Comparison of ENCODE assay signal across 8 cellular contexts in genomic region chr19:41398042-41398403, GRCh38. TPM values are rescaled to one million over a fixed set of nuclear protein-coding genes. Genes with fewer than 3 reads are reported as not detected.
DNase-seq lines count a peak whose midpoint lies in the region; ATAC-seq and TF ChIP-seq lines count a peak whose summit lies in the region.

No MANE protein-coding gene starts in this region.

- 0% methylated on average over 5 of the region's 5 CpGs for WGBS in thyroid gland, 2 donors

- intact Hi-C loops in activated CD4-positive, alpha-beta T cell treated with anti-CD3 and anti-CD28 coated beads, Interleukin-2, amount 10 ng/mL, durations not matched to agents 24 days and 14 days (cut with micrococcal nuclease), result loop anchor here (5.0 kb wide), 1 partner anchor 786 kb away; no protein-coding TSS in a partner anchor
- intact Hi-C loops in thyroid gland (cut with DNase I), result no loop called here

- TF ChIP-seq CTCF in thyroid gland (IDR thresholded peaks at IDR 0.05), result no peak
- no peak for TF ChIP-seq CTCF in omental fat pad (IDR thresholded peaks at IDR 0.05)

- H3K9me3 Mint-ChIP-seq in activated CD4-positive, alpha-beta T cell treated with anti-CD3 and anti-CD28 coated beads, Interleukin-2, amount 10 ng/mL, durations not matched to agents 24 days and 14 days, result no peaks in the 10 kb centered on the region
- H3K9me3 Mint-ChIP-seq in activated naive CD8-positive, alpha-beta T cell treated with anti-CD3 and anti-CD28 coated beads, Interleukin-2, amount 50 U/mL, for 24 hours, result no peaks in the 10 kb centered on the region

- H3K4me3 Mint-ChIP-seq in activated CD4-positive, alpha-beta T cell treated with anti-CD3 and anti-CD28 coated beads, Interleukin-2, amount 10 ng/mL, durations not matched to agents 24 days and 14 days, result peak overlapping the region; percentile 99
- peak overlapping the region; percentile 96 for H3K4me3 Mint-ChIP-seq in activated naive CD8-positive, alpha-beta T cell treated with anti-CD3 and anti-CD28 coated beads, Interleukin-2, amount 50 U/mL, for 24 hours

- H3K27me3 Mint-ChIP-seq in activated CD4-positive, alpha-beta T cell treated with anti-CD3 and anti-CD28 coated beads, Interleukin-2, amount 10 ng/mL, durations not matched to agents 24 days and 14 days, result no peaks in the 10 kb centered on the region
- H3K27me3 Mint-ChIP-seq in activated naive CD8-positive, alpha-beta T cell treated with anti-CD3 and anti-CD28 coated beads, Interleukin-2, amount 50 U/mL, for 24 hours, result peaks cover 2% of the 10 kb centered on the region

- H3K27ac Mint-ChIP-seq in activated CD4-positive, alpha-beta T cell treated with anti-CD3 and anti-CD28 coated beads, Interleukin-2, amount 10 ng/mL, durations not matched to agents 24 days and 14 days, result peak overlapping the region; percentile 100
- peak overlapping the region; percentile 100 for H3K27ac Mint-ChIP-seq in activated naive CD8-positive, alpha-beta T cell treated with anti-CD3 and anti-CD28 coated beads, Interleukin-2, amount 50 U/mL, for 24 hours

- no peak for DNase-seq in activated CD4-positive, alpha-beta T cell treated with anti-CD3 and anti-CD28 coated beads, Interleukin-2, amount 10 ng/mL, durations not matched to agents 24 days and 14 days
- DNase-seq in activated CD4-positive, alpha-beta T cell treated with anti-CD3 and anti-CD28 coated beads for 1 hour, result no peak
- DNase-seq in activated naive CD8-positive, alpha-beta T cell treated with anti-CD3 and anti-CD28 coated beads, Interleukin-2, amount 50 U/mL, for 24 hours, result no peak
- no peak for DNase-seq in thyroid gland
- no peak for DNase-seq in NCI-H526 treated with DMSO at 0.1 percent for 48 hours (lab: John Stamatoyannopoulos, UW)
- DNase-seq in NCI-H2227 (lab: John Stamatoyannopoulos, UW; ENCODE audit: unreplicated experiment), result no peak
- no peak for DNase-seq in omental fat pad (ENCODE audit: low spot score)

- peak overlapping the region; percentile 49 to 88 (median 64) for H3K4me3 ChIP-seq in thyroid gland (replicated peaks in 1 of 3)

- peaks cover 15% of the 10 kb centered on the region for H3K36me3 Mint-ChIP-seq in activated CD4-positive, alpha-beta T cell treated with anti-CD3 and anti-CD28 coated beads, Interleukin-2, amount 10 ng/mL, durations not matched to agents 24 days and 14 days (ENCODE audit: low read depth)
- peaks cover 5% of the 10 kb centered on the region for H3K36me3 Mint-ChIP-seq in activated naive CD8-positive, alpha-beta T cell treated with anti-CD3 and anti-CD28 coated beads, Interleukin-2, amount 50 U/mL, for 24 hours (ENCODE audit: low read depth)

- H3K36me3 ChIP-seq in thyroid gland, result no peaks in the 10 kb centered on the region

- peak overlapping the region; percentile 96 for H3K27ac ChIP-seq in layer of hippocampus (ENCODE audit: low read depth, low read length)
- H3K27ac ChIP-seq in thyroid gland, result peak overlapping the region; percentile 82 to 90 (median 88)

- H3K9me3 ChIP-seq in thyroid gland, result no peaks in the 10 kb centered on the region

- H3K4me1 Mint-ChIP-seq in activated CD4-positive, alpha-beta T cell treated with anti-CD3 and anti-CD28 coated beads, Interleukin-2, amount 10 ng/mL, durations not matched to agents 24 days and 14 days, result peaks cover 39% of the 10 kb centered on the region
- H3K4me1 Mint-ChIP-seq in activated naive CD8-positive, alpha-beta T cell treated with anti-CD3 and anti-CD28 coated beads, Interleukin-2, amount 50 U/mL, for 24 hours, result peaks cover 43% of the 10 kb centered on the region

- ATAC-seq in activated naive CD8-positive, alpha-beta T cell treated with anti-CD3 and anti-CD28 coated beads, Interleukin-2, amount 50 U/mL, for 24 hours, result no peak
- ATAC-seq in omental fat pad (ENCODE audit: low FRiP score), result no peak

- H3K4me1 ChIP-seq in thyroid gland, result peaks cover 21 to 23% of the 10 kb centered on the region in 2 donors

- H3K27me3 ChIP-seq in layer of hippocampus (ENCODE audit: control insufficient read depth, insufficient read depth, low read length) (no peaks in the 10 kb centered on the region), thyroid gland (no peaks in the 10 kb centered on the region)

- TF ChIP-seq POLR2A in thyroid gland (IDR thresholded peaks at IDR 0.05), result no peak

RNA-seq across cellular contexts. Expression of gene BCKDHA, which starts 0.4 kb away (rescaled TPM):
- 11.4 and 20.1 TPM in 2 replicates for total RNA-seq in activated CD4-positive, alpha-beta T cell treated with anti-CD3 and anti-CD28 coated beads, Interleukin-2, amount 10 ng/mL, durations not matched to agents 24 days and 14 days
- total RNA-seq in thyroid gland (10 to 100 TPM; 57.4 to 90.9 (median 85.6) TPM), omental fat pad (10 to 100 TPM; 30.3 to 47.0 (median 39.1) TPM)

RNA-seq across cellular contexts. Expression of gene EXOSC5, which starts 0.9 kb away (rescaled TPM):
- 65.8 and 69.2 TPM in 2 replicates for total RNA-seq in activated CD4-positive, alpha-beta T cell treated with anti-CD3 and anti-CD28 coated beads, Interleukin-2, amount 10 ng/mL, durations not matched to agents 24 days and 14 days
- total RNA-seq in thyroid gland, result 10 to 100 TPM; 11.8 to 20.7 (median 14.2) TPM
- total RNA-seq in omental fat pad, result 10 to 100 TPM; 13.2 to 17.3 (median 15.7) TPM

RNA-seq across cellular contexts. Expression of gene TMEM91, which starts 21.7 kb away (rescaled TPM):
- 4.2 and 5.8 TPM in 2 replicates for total RNA-seq in activated CD4-positive, alpha-beta T cell treated with anti-CD3 and anti-CD28 coated beads, Interleukin-2, amount 10 ng/mL, durations not matched to agents 24 days and 14 days
- total RNA-seq in thyroid gland (10 to 100 TPM in 2 of 4 donors, 1 to 10 TPM in 2; 5.0 to 14.9 (median 9.0) TPM), omental fat pad (10 to 100 TPM; 12.4 to 44.3 (median 14.2) TPM)

RNA-seq across cellular contexts. Expression of gene B3GNT8, which starts 29.2 kb away (rescaled TPM):
- 0.37 and 0.83 TPM in 2 replicates for total RNA-seq in activated CD4-positive, alpha-beta T cell treated with anti-CD3 and anti-CD28 coated beads, Interleukin-2, amount 10 ng/mL, durations not matched to agents 24 days and 14 days
- 1 to 10 TPM in 2 of 4 donors, under 1 TPM in 1, not detected in 1; 0.59 to 2.4 (median 1.4) TPM for total RNA-seq in thyroid gland
- total RNA-seq in omental fat pad, result 1 to 10 TPM; 1.0 to 7.2 (median 4.7) TPM

RNA-seq across cellular contexts. Expression of gene B9D2, which starts 34.1 kb away (rescaled TPM):
- 6.3 and 8.6 TPM in 2 replicates for total RNA-seq in activated CD4-positive, alpha-beta T cell treated with anti-CD3 and anti-CD28 coated beads, Interleukin-2, amount 10 ng/mL, durations not matched to agents 24 days and 14 days
- total RNA-seq in thyroid gland, result 10 to 100 TPM in 2 of 4 donors, 1 to 10 TPM in 2; 5.9 to 12.5 (median 9.9) TPM
- total RNA-seq in omental fat pad, result 1 to 10 TPM; 3.3 to 6.8 (median 5.1) TPM
